In the genomic region with DNA sequence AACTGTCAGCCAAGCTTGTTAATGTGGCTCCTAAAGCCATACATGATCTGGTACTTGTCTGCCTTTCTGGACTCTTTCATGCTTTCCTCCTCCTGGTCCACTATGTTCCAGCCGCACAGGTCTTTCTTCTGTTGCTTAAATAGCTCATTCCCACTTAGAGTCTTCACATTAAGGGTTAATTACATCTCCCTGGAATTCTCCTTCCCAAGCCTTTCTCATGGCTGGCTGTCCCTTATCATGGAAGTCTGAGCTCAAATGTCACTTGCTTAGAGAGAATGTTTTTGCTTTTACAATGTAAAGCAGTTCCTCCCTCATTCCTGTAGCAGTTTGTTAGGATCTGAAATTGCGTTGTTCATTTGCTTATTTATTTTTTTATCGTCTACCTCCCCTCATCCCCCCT, we compare ENCODE assay signal across 25 cellular contexts.
"Had no signal": no experiment of that assay in that cellular context is flagged by ENCODE, and none has a peak within 500 bp of the region (broad histone marks: within the 10 kb centered on the region; RNA-seq: fewer than 3 reads in every experiment).

No MANE protein-coding gene starts in this region.

- H3K4me3 Mint-ChIP-seq: activated CD4-positive, alpha-beta T cell treated with anti-CD3 and anti-CD28 coated beads, Interleukin-2, amount 10 ng/mL, durations not matched to agents 24 days and 14 days; activated CD8-positive, alpha-beta T cell treated with anti-CD3 and anti-CD28 coated beads, Interleukin-2, amount 10 ng/mL, durations not matched to agents 7 days and 5 days; activated naive CD8-positive, alpha-beta T cell; activated T-cell treated with anti-CD3 and anti-CD28 coated beads, Interleukin-2, amount 50 U/mL, for 72 hours; naive B cell; T-helper 2 cell treated with Interferon-gamma antibody and Interleukin-4, amounts not matched to agents 5 μg/mL and 100 μg/mL, for 36 hours had no signal

- FAIRE-seq: endothelial cell of umbilical vein, small intestine had no signal

- H3K36me3 ChIP-seq: brain microvascular endothelial cell, esophagus squamous epithelium, right atrium auricular region had no signal

- H3K4me1 ChIP-seq: esophagus squamous epithelium, right atrium auricular region had no signal

- ATAC-seq: activated CD8-positive, alpha-beta T cell treated with anti-CD3 and anti-CD28 coated beads, Interleukin-2, amount 10 ng/mL, durations not matched to agents 7 days and 5 days; activated T-cell treated with anti-CD3 and anti-CD28 coated beads, Interleukin-2, amount 50 U/mL, for 72 hours; left colon had no signal

- H3K27ac ChIP-seq: brain microvascular endothelial cell, esophagus squamous epithelium, right atrium auricular region had no signal

- H3K36me3 Mint-ChIP-seq: activated naive CD8-positive, alpha-beta T cell; naive B cell had no signal

- DNase-seq: activated CD4-positive, alpha-beta T cell treated with anti-CD3 and anti-CD28 coated beads, Interleukin-2, amount 10 ng/mL, durations not matched to agents 24 days and 14 days; activated CD4-positive, CD25-positive, alpha-beta regulatory T cell; activated CD8-positive, alpha-beta memory T cell treated with anti-CD3 and anti-CD28 coated beads, Interleukin-2, amount 50 U/mL, for 48 hours; activated CD8-positive, alpha-beta T cell treated with anti-CD3 and anti-CD28 coated beads, Interleukin-2, amount 10 ng/mL, durations not matched to agents 7 days and 5 days; activated gamma-delta T cell; activated T-cell treated with anti-CD3 and anti-CD28 coated beads, Interleukin-2, amount 50 U/mL, for 72 hours; brain microvascular endothelial cell; cortex of kidney; effector CD4-positive, alpha-beta T cell; esophagus squamous epithelium; hypothalamus; left colon; naive B cell; nucleus accumbens; posterior cingulate gyrus; stimulated activated CD4-positive, alpha-beta T cell treated with anti-CD3 and anti-CD28 coated beads, Interleukin-4, amount 100 ng/mL, for 4 hours; stimulated activated CD8-positive, alpha-beta memory T cell treated with anti-CD3 and anti-CD28 coated beads, Interleukin-4, amount 100 ng/mL, for 48 hours; stimulated activated naive CD4-positive, alpha-beta T cell treated with Interleukin-2 at 50 U/mL for 16 hours; trophoblast cell had no signal

- H3K9me3 Mint-ChIP-seq: activated CD4-positive, alpha-beta T cell treated with anti-CD3 and anti-CD28 coated beads, Interleukin-2, amount 10 ng/mL, durations not matched to agents 24 days and 14 days; activated T-cell treated with anti-CD3 and anti-CD28 coated beads, Interleukin-2, amount 50 U/mL, for 72 hours had no signal

- H3K9me3 ChIP-seq: esophagus squamous epithelium, right atrium auricular region had no signal

- H3K4me3 ChIP-seq: esophagus squamous epithelium, lung, right atrium auricular region had no signal

- H3K4me1 Mint-ChIP-seq: activated CD4-positive, alpha-beta T cell treated with anti-CD3 and anti-CD28 coated beads, Interleukin-2, amount 10 ng/mL, durations not matched to agents 24 days and 14 days; naive B cell had no signal

- H3K27ac Mint-ChIP-seq: activated CD4-positive, alpha-beta T cell treated with anti-CD3 and anti-CD28 coated beads, Interleukin-2, amount 10 ng/mL, durations not matched to agents 24 days and 14 days; activated CD8-positive, alpha-beta T cell treated with anti-CD3 and anti-CD28 coated beads, Interleukin-2, amount 10 ng/mL, durations not matched to agents 7 days and 5 days; activated naive CD8-positive, alpha-beta T cell; activated T-cell treated with anti-CD3 and anti-CD28 coated beads, Interleukin-2, amount 50 U/mL, for 72 hours; T-helper 2 cell treated with Interferon-gamma antibody and Interleukin-4, amounts not matched to agents 5 μg/mL and 100 μg/mL, for 36 hours had no signal

- H3K27me3 Mint-ChIP-seq: activated CD4-positive, alpha-beta T cell treated with anti-CD3 and anti-CD28 coated beads, Interleukin-2, amount 10 ng/mL, durations not matched to agents 24 days and 14 days; activated naive CD8-positive, alpha-beta T cell; naive B cell had no signal

- H3K27me3 ChIP-seq: brain microvascular endothelial cell, esophagus squamous epithelium, right atrium auricular region had no signal
